In the genomic region with DNA sequence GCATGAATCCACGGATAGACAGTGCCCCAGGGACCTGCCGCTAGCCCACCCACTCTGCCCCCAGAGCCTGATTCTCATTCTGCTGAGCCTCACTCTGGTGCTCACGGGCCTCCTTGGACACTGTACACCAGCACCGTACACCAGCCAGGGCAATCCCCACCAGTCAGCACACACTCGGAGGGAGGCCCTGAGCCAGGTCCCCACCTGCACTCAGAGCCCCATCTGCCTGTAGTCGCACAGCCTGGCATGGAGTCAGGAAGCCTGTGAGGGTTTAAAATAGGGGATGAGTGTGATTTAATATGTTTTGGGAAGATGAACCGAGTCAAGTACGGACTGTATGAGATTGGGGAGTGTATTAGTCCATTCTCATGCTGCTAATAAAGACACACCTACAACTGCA, we compare ENCODE assay signal across 11 cellular contexts.
A peak's percentile ranks its signal among the peaks of the same experiment; 100 is the strongest.
DNase-seq lines count a peak whose midpoint lies in the region; ATAC-seq lines count a peak whose summit lies in the region.
"Had no signal": no experiment of that assay in that cellular context is flagged by ENCODE, and none has a peak within 500 bp of the region (broad histone marks: within the 10 kb centered on the region; RNA-seq: fewer than 3 reads in every experiment).

No MANE protein-coding gene starts in this region.

- no peaks in the 10 kb centered on the region for H3K9me3 Mint-ChIP-seq in CD4-positive, alpha-beta memory T cell
- peaks cover 7% of the 10 kb centered on the region for H3K9me3 Mint-ChIP-seq in dendritic cell treated with granulocyte-macrophage colony-stimulating factor and Interleukin-4, amounts not matched to agents 40 ng/mL and 50 ng/mL, for 4 days
- H3K9me3 Mint-ChIP-seq: HFFc6 had no signal

- no peaks in the 10 kb centered on the region for H3K27me3 Mint-ChIP-seq in CD4-positive, alpha-beta memory T cell
- H3K27me3 Mint-ChIP-seq in dendritic cell treated with granulocyte-macrophage colony-stimulating factor and Interleukin-4, amounts not matched to agents 40 ng/mL and 50 ng/mL, for 4 days = no peaks in the 10 kb centered on the region

- H3K27ac ChIP-seq in CD4-positive, alpha-beta memory T cell (ENCODE audit: low read depth, low read length) = no peak overlapping the region

- H3K36me3 Mint-ChIP-seq in CD4-positive, alpha-beta memory T cell = no peaks in the 10 kb centered on the region
- H3K36me3 Mint-ChIP-seq in dendritic cell treated with granulocyte-macrophage colony-stimulating factor and Interleukin-4, amounts not matched to agents 40 ng/mL and 50 ng/mL, for 4 days (ENCODE audit: low read depth) = peaks cover 26% of the 10 kb centered on the region

- no peaks in the 10 kb centered on the region for H3K36me3 ChIP-seq in CD4-positive, alpha-beta memory T cell (ENCODE audit: insufficient read depth, low read length)

- ATAC-seq in GM19455 (IDR thresholded peaks at IDR 0.05; ENCODE audit: unreplicated experiment) (no peak), HG03159 (IDR thresholded peaks at IDR 0.05; ENCODE audit: unreplicated experiment) (no peak)

- peaks cover 42% of the 10 kb centered on the region for H3K4me1 ChIP-seq in CD4-positive, alpha-beta memory T cell (ENCODE audit: insufficient read depth, low read length)

- no peak overlapping the region for H3K4me3 Mint-ChIP-seq in CD4-positive, alpha-beta memory T cell
- H3K4me3 Mint-ChIP-seq in dendritic cell treated with granulocyte-macrophage colony-stimulating factor and Interleukin-4, amounts not matched to agents 40 ng/mL and 50 ng/mL, for 4 days = no peak overlapping the region
- H3K4me3 Mint-ChIP-seq: HFFc6 had no signal

- H3K27ac Mint-ChIP-seq in CD4-positive, alpha-beta memory T cell = peak overlapping the region in 4 of 7 donors; percentile 3 to 77 (median 45)
- H3K27ac Mint-ChIP-seq in dendritic cell treated with granulocyte-macrophage colony-stimulating factor and Interleukin-4, amounts not matched to agents 40 ng/mL and 50 ng/mL, for 4 days = peak overlapping the region; percentile 32
- H3K27ac Mint-ChIP-seq: HFFc6 had no signal

- no peaks in the 10 kb centered on the region for H3K9me3 ChIP-seq in CD4-positive, alpha-beta memory T cell (ENCODE audit: control insufficient read depth in 1 of 2, low read length in 2 of 2)

- intact Hi-C loops in CD4-positive, alpha-beta memory T cell (cut with micrococcal nuclease) = no loop called here
- intact Hi-C loops in dendritic cell treated with granulocyte-macrophage colony-stimulating factor and Interleukin-4, amounts not matched to agents 40 ng/mL and 50 ng/mL, for 4 days (cut with micrococcal nuclease) = loop anchor here (2.0 to 10.0 kb wide), 4 partner anchors 102 to 372 kb away; no protein-coding TSS in a partner anchor

- CTCF ChIA-PET in CD4-positive, alpha-beta memory T cell (lab: Charles Lee; ENCODE audit: partially characterized antibody) = interaction anchor here (1.5 to 8.5 kb wide), 6 partner anchors 17 to 381 kb away, joined by 3 to 116 read pairs (median 6); partner anchors contain the start of gene SLCO3A1

- POLR2A ChIA-PET in CD4-positive, alpha-beta memory T cell (lab: Charles Lee; ENCODE audit: partially characterized antibody) = no interaction called here

- DNase-seq in NCI-H82 (lab: John Stamatoyannopoulos, UW) (peak; percentile 9), NCI-H82 treated with DMSO at 0.1 percent for 48 hours (lab: John Stamatoyannopoulos, UW; ENCODE audit: unreplicated experiment) (no peak), NCI-H2171 treated with DMSO at 0.1 percent for 48 hours (lab: John Stamatoyannopoulos, UW) (peak; percentile 65), H4 (ENCODE audit: low spot score) (no peak)
- no peak for DNase-seq in CD4-positive, alpha-beta memory T cell
- DNase-seq: HFFc6, IMR-90, NCI-H510A treated with DMSO at 0.1 percent for 48 hours had no signal

- H3K27me3 ChIP-seq in CD4-positive, alpha-beta memory T cell (ENCODE audit: insufficient read depth, low read length) = no peaks in the 10 kb centered on the region

- H3K4me1 Mint-ChIP-seq in CD4-positive, alpha-beta memory T cell = peaks cover 36 to 69% (median 46%) of the 10 kb centered on the region in 4 donors
- peaks cover 90% of the 10 kb centered on the region for H3K4me1 Mint-ChIP-seq in dendritic cell treated with granulocyte-macrophage colony-stimulating factor and Interleukin-4, amounts not matched to agents 40 ng/mL and 50 ng/mL, for 4 days (ENCODE audit: low read depth)

- H3K4me3 ChIP-seq in CD4-positive, alpha-beta memory T cell (ENCODE audit: low read length in 2 of 2) = no peak overlapping the region

Comparison
In these comparisons a context has a peak if more than half of its experiments do, and no peak if none do; other contexts are left out.
1. DNase-seq: peak in NCI-H82 (single experiment) and NCI-H2171 treated with DMSO at 0.1 percent for 48 hours (single experiment); none in NCI-H82 treated with DMSO at 0.1 percent for 48 hours (single experiment), CD4-positive, alpha-beta memory T cell (0 of 5) and H4 (single experiment).